Comparison of ENCODE assay signal across 13 cellular contexts in genomic region chr12:51188359-51189051, GRCh38. TPM values are rescaled to one million over a fixed set of nuclear protein-coding genes. Genes with fewer than 3 reads are reported as not detected.
A peak's percentile ranks its signal among the peaks of the same experiment; 100 is the strongest.
DNase-seq lines count a peak whose midpoint lies in the region; ATAC-seq, FAIRE-seq and TF ChIP-seq lines count a peak whose summit lies in the region.
"Had no signal": no experiment of that assay in that cellular context is flagged by ENCODE, and none has a peak within 500 bp of the region (broad histone marks: within the 10 kb centered on the region; RNA-seq: fewer than 3 reads in every experiment).

No MANE protein-coding gene starts in this region.

- H3K27me3 Mint-ChIP-seq in chondrocyte (ENCODE audit: low read depth) = no peaks in the 10 kb centered on the region
- H3K27me3 Mint-ChIP-seq: activated naive CD8-positive, alpha-beta T cell treated with anti-CD3 and anti-CD28 coated beads, Interleukin-2, amount 10 ng/mL, durations not matched to agents 7 days and 5 days; CD4-positive, alpha-beta T cell; naive thymus-derived CD8-positive, alpha-beta T cell had no signal

- DNase-seq in GM12865 (ENCODE audit: low read depth) (peak; percentile 83), kidney (peak; percentile 76), chondrocyte (ENCODE audit: low spot score) (no peak), SKM-1 treated with dmso at 0.1 percent for 144 hours (lab: John Stamatoyannopoulos, UW; ENCODE audit: unreplicated experiment) (no peak), Right ventricle myocardium inferior (ENCODE audit: missing footprints) (no peak)
- DNase-seq: activated naive CD8-positive, alpha-beta T cell treated with anti-CD3 and anti-CD28 coated beads, Interleukin-2, amount 10 ng/mL, durations not matched to agents 7 days and 5 days; CD4-positive, alpha-beta T cell; effector CD8-positive, alpha-beta T cell; hippocampal formation; naive thymus-derived CD8-positive, alpha-beta T cell had no signal

- no peak for FAIRE-seq in kidney (lab: Jason Lieb, UNC)

- H3K9me3 ChIP-seq in kidney (ENCODE audit: control insufficient read depth in 1 of 2, low read length in 2 of 2) = no peaks in the 10 kb centered on the region

- peaks cover 4 to 8% of the 10 kb centered on the region in 2 donors for H3K4me1 ChIP-seq in kidney (ENCODE audit: control insufficient read depth in 1 of 2, insufficient read depth in 1 of 2, low read depth in 1 of 2, low read length in 2 of 2)

- ATAC-seq in GM19438 (IDR thresholded peaks at IDR 0.05; ENCODE audit: low read depth, unreplicated experiment) (peak; percentile 59), HG03095 (IDR thresholded peaks at IDR 0.05; ENCODE audit: unreplicated experiment) (peak; percentile 53), GM21390 (IDR thresholded peaks at IDR 0.05; ENCODE audit: unreplicated experiment) (no peak), Right ventricle myocardium inferior (no peak)
- ATAC-seq: naive thymus-derived CD8-positive, alpha-beta T cell had no signal

- TF ChIP-seq CTCF in GM12865 (IDR thresholded peaks at IDR 0.05; ENCODE audit: insufficient read depth, low read depth, low read length, missing control alignments) = no peak
- no peak for TF ChIP-seq CTCF in kidney (IDR thresholded peaks at IDR 0.05; ENCODE audit: borderline replicate concordance, extremely low read depth, insufficient read depth)
- no peak for TF ChIP-seq CTCF in chondrocyte (IDR thresholded peaks at IDR 0.05)

- H3K4me3 ChIP-seq in GM12865 (ENCODE audit: low read depth, low read length) = peak overlapping the region; percentile 41
- H3K4me3 ChIP-seq in kidney (ENCODE audit: low read length in 2 of 2) = no peak overlapping the region

- H3K27ac Mint-ChIP-seq in chondrocyte (ENCODE audit: unreplicated experiment) = no peak overlapping the region
- H3K27ac Mint-ChIP-seq: activated naive CD8-positive, alpha-beta T cell treated with anti-CD3 and anti-CD28 coated beads, Interleukin-2, amount 10 ng/mL, durations not matched to agents 7 days and 5 days; CD4-positive, alpha-beta T cell had no signal

- H3K36me3 ChIP-seq in kidney (ENCODE audit: control insufficient read depth in 1 of 2, insufficient read depth in 2 of 2, low read length in 2 of 2) = peaks cover 2 to 8% of the 10 kb centered on the region in 2 donors

- no peaks in the 10 kb centered on the region for H3K36me3 Mint-ChIP-seq in chondrocyte (ENCODE audit: low read depth)
- H3K36me3 Mint-ChIP-seq: activated naive CD8-positive, alpha-beta T cell treated with anti-CD3 and anti-CD28 coated beads, Interleukin-2, amount 10 ng/mL, durations not matched to agents 7 days and 5 days had no signal

- peaks cover 4% of the 10 kb centered on the region for H3K4me1 Mint-ChIP-seq in chondrocyte (ENCODE audit: low read depth)
- H3K4me1 Mint-ChIP-seq: activated naive CD8-positive, alpha-beta T cell treated with anti-CD3 and anti-CD28 coated beads, Interleukin-2, amount 10 ng/mL, durations not matched to agents 7 days and 5 days had no signal

- no peak overlapping the region for H3K27ac ChIP-seq in kidney (ENCODE audit: low read depth in 2 of 2, low read length in 2 of 2)

- H3K9me3 Mint-ChIP-seq in chondrocyte (ENCODE audit: low read depth) = no peaks in the 10 kb centered on the region
- H3K9me3 Mint-ChIP-seq: activated naive CD8-positive, alpha-beta T cell treated with anti-CD3 and anti-CD28 coated beads, Interleukin-2, amount 10 ng/mL, durations not matched to agents 7 days and 5 days; CD4-positive, alpha-beta T cell; naive thymus-derived CD8-positive, alpha-beta T cell had no signal

- intact Hi-C loops in kidney (cut with DNase I) = no loop called here
- intact Hi-C loops in Right ventricle myocardium inferior (cut with DNase I) = no loop called here

- no peak overlapping the region for H3K4me3 Mint-ChIP-seq in chondrocyte (ENCODE audit: unreplicated experiment)
- H3K4me3 Mint-ChIP-seq: activated naive CD8-positive, alpha-beta T cell treated with anti-CD3 and anti-CD28 coated beads, Interleukin-2, amount 10 ng/mL, durations not matched to agents 7 days and 5 days; CD4-positive, alpha-beta T cell; naive thymus-derived CD8-positive, alpha-beta T cell had no signal

- no peak overlapping the region for H3K9ac ChIP-seq in kidney (ENCODE audit: low read length in 2 of 2)

RNA-seq across cellular contexts. Expression of gene TFCP2, which starts 15.6 kb away (rescaled TPM):
- total RNA-seq in kidney = 31.2 TPM
- polyA plus RNA-seq in kidney (ENCODE audit: insufficient read depth, low read depth, low replicate concordance) = 15.2 TPM
- 17.8 to 21.2 TPM (median 20.8 TPM) in 3 replicates for total RNA-seq in chondrocyte
- 22.3 TPM for total RNA-seq in Right ventricle myocardium inferior

RNA-seq across cellular contexts. Expression of gene POU6F1, which starts 29.4 kb away (rescaled TPM):
- total RNA-seq in kidney = 20.0 TPM
- 5.2 TPM for polyA plus RNA-seq in kidney (ENCODE audit: insufficient read depth, low read depth, low replicate concordance)
- total RNA-seq in chondrocyte = 9.9 to 11.2 TPM (median 10.2 TPM) in 3 replicates
- 8.6 TPM for total RNA-seq in Right ventricle myocardium inferior

RNA-seq across cellular contexts. Expression of gene DAZAP2, which starts 50.1 kb away (rescaled TPM):
- total RNA-seq in kidney (319 TPM), chondrocyte (76.9 to 95.6 TPM (median 77.9 TPM) in 3 replicates), Right ventricle myocardium inferior (136 TPM)
- polyA plus RNA-seq in kidney (ENCODE audit: insufficient read depth, low read depth, low replicate concordance) = 363 TPM

Comparison
In these comparisons a context has a peak if more than half of its experiments do, and no peak if none do; other contexts are left out.
1. DNase-seq: peak in GM12865 (single experiment) and kidney (single experiment); none in chondrocyte (single experiment), SKM-1 treated with dmso at 0.1 percent for 144 hours (single experiment) and Right ventricle myocardium inferior (single experiment).
2. ATAC-seq: peak in GM19438 (single experiment) and HG03095 (single experiment); none in GM21390 (single experiment) and Right ventricle myocardium inferior (single experiment).